1 cellular context compared by ENCODE assay signal in the genomic region with DNA sequence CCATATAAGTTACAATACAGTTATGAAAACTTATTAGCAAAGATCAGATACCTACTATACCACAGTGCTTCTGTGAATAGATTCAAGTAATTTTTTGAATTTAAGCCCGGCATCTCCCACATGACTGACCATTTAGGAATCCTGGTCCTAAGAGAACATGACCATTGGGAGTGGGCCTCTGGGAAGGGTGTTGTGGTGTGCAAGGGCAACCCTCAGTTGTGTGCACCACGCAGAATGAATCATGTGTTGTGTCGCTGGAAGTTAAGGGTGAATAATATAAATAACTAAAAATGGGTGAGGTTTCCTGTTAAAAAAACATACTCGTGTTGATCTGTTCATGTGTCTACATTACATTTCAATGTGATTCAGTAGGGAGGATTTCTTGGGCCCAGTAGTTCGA.
TF ChIP-seq lines count a peak whose summit lies in the region.

No MANE protein-coding gene starts in this region.

TF ChIP-seq in HepG2, 621 proteins besides CTCF, POLR2A, EP300 and RAD21 (continued from another document):
- TF ChIP-seq TGIF2 (CRISPR knock-in tag; IDR thresholded peaks at IDR 0.05) (no peak), ISL2 (CRISPR knock-in tag; IDR thresholded peaks at IDR 0.05) (no peak), SNRNP70 (IDR thresholded peaks at IDR 0.05; ENCODE audit: low read depth, low read length) (no peak), ZNF10 (CRISPR knock-in tag; IDR thresholded peaks at IDR 0.05; ENCODE audit: borderline replicate concordance, low read depth) (no peak), HOXA7 (CRISPR knock-in tag; IDR thresholded peaks at IDR 0.05) (no peak), ZBTB1 (CRISPR knock-in tag; IDR thresholded peaks at IDR 0.05; ENCODE audit: borderline replicate concordance) (no peak), MEIS2 (CRISPR knock-in tag; IDR thresholded peaks at IDR 0.05) (no peak), ZNF737 (CRISPR knock-in tag; IDR thresholded peaks at IDR 0.05; ENCODE audit: borderline replicate concordance) (no peak), ZSCAN12 (CRISPR knock-in tag; IDR thresholded peaks at IDR 0.05) (no peak), ZNF136 (CRISPR knock-in tag; IDR thresholded peaks at IDR 0.05; ENCODE audit: low read depth) (no peak), SIN3A (IDR thresholded peaks at IDR 0.05; ENCODE audit: borderline replicate concordance, low read depth, low read length) (no peak)
- TF ChIP-seq, protein P1, sequence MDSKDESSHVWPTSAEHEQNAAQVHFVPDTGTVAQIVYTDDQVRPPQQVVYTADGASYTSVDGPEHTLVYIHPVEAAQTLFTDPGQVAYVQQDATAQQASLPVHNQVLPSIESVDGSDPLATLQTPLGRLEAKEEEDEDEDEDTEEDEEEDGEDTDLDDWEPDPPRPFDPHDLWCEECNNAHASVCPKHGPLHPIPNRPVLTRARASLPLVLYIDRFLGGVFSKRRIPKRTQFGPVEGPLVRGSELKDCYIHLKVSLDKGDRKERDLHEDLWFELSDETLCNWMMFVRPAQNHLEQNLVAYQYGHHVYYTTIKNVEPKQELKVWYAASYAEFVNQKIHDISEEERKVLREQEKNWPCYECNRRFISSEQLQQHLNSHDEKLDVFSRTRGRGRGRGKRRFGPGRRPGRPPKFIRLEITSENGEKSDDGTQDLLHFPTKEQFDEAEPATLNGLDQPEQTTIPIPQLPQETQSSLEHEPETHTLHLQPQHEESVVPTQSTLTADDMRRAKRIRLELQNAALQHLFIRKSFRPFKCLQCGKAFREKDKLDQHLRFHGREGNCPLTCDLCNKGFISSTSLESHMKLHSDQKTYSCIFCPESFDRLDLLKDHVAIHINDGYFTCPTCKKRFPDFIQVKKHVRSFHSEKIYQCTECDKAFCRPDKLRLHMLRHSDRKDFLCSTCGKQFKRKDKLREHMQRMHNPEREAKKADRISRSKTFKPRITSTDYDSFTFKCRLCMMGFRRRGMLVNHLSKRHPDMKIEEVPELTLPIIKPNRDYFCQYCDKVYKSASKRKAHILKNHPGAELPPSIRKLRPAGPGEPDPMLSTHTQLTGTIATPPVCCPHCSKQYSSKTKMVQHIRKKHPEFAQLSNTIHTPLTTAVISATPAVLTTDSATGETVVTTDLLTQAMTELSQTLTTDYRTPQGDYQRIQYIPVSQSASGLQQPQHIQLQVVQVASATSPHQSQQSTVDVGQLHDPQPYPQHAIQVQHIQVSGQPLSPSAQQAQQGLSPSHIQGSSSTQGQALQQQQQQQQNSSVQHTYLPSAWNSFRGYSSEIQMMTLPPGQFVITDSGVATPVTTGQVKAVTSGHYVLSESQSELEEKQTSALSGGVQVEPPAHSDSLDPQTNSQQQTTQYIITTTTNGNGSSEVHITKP (CRISPR knock-in tag; IDR thresholded peaks at IDR 0.05; ENCODE audit: low read depth): no peak
- TF ChIP-seq, protein P2, sequence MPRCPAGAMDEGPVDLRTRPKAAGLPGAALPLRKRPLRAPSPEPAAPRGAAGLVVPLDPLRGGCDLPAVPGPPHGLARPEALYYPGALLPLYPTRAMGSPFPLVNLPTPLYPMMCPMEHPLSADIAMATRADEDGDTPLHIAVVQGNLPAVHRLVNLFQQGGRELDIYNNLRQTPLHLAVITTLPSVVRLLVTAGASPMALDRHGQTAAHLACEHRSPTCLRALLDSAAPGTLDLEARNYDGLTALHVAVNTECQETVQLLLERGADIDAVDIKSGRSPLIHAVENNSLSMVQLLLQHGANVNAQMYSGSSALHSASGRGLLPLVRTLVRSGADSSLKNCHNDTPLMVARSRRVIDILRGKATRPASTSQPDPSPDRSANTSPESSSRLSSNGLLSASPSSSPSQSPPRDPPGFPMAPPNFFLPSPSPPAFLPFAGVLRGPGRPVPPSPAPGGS (CRISPR knock-in tag; IDR thresholded peaks at IDR 0.05): no peak
